ENCODE assay signal across 23 cellular contexts in genomic region chr5:113319256-113320053, GRCh38.
"Had no signal": no experiment of that assay in that cellular context is flagged by ENCODE, and none has a peak within 500 bp of the region (broad histone marks: within the 10 kb centered on the region; RNA-seq: fewer than 3 reads in every experiment).

No MANE protein-coding gene starts in this region.

- H3K36me3 ChIP-seq: brain microvascular endothelial cell had no signal

- DNase-seq: activated B cell treated with CpG ODN at 0.5 μM for 24 hours; activated CD4-positive, alpha-beta memory T cell treated with anti-CD3 and anti-CD28 coated beads for 36 hours; activated CD4-positive, alpha-beta T cell treated with anti-CD3 and anti-CD28 coated beads for 1 hour; activated CD4-positive, alpha-beta T cell treated with anti-CD3 and anti-CD28 coated beads, Interleukin-2, amount 10 ng/mL, durations not matched to agents 7 days and 5 days; activated CD8-positive, alpha-beta memory T cell treated with anti-CD3 and anti-CD28 coated beads for 24 hours; activated gamma-delta T cell; activated naive CD4-positive, alpha-beta T cell treated with anti-CD3 and anti-CD28 coated beads for 36 hours; activated T-cell treated with anti-CD3 and anti-CD28 coated beads, Interleukin-2, amount 50 U/mL, for 48 hours; brain microvascular endothelial cell; caudate nucleus; NCI-H1048; NCI-H1694; NCI-H2029; NCI-H2107; NCI-H2171 treated with DMSO at 0.1 percent for 48 hours; NCI-H345; NCI-H510A; NCI-H526 treated with DMSO at 0.1 percent for 48 hours; NCI-H82; PC-3; SIG-M5; T-helper 17 cell; T-helper 9 cell had no signal

- H3K27me3 ChIP-seq: brain microvascular endothelial cell had no signal

- H3K27ac ChIP-seq: brain microvascular endothelial cell had no signal
